ENCODE assay signal across 1 cellular context in the genomic region with DNA sequence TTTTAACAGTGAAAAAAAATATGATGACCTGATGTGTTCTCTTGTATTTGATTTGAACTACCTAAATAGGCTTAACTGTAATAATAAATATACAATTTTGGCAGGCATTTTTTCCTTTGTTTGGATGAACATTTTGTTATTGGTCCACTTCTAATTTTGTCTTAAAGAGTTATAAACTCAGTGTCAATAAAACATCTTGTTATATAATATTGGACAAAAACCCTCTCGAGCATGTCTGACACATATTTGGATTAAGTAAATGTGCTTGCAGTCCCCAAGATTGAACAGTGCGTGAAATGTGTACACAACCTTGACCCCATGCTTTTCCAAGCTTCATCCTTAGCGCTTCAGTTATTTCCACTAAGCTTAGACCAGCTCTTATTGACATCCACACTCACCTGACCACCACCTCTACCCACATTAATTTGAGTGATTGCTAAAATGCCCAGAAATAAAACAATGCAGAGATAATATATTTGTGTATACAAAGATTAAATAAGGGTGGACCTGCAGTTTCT.
A peak's percentile ranks its signal among the peaks of the same experiment; 100 is the strongest.
TF ChIP-seq lines count a peak whose summit lies in the region.

No MANE protein-coding gene starts in this region.

TF ChIP-seq in HepG2, 621 proteins besides CTCF, POLR2A, EP300 and RAD21 (continued from another document and continues in another):
- TF ChIP-seq ZNF18 (CRISPR knock-in tag; IDR thresholded peaks at IDR 0.05; ENCODE audit: insufficient replicate concordance) (no peak), ZNF605 (CRISPR knock-in tag; IDR thresholded peaks at IDR 0.05) (no peak), SRSF4 (IDR thresholded peaks at IDR 0.05; ENCODE audit: low read depth, low read length, poor library complexity, severe bottlenecking) (no peak), BCL6 (CRISPR knock-in tag; IDR thresholded peaks at IDR 0.05) (peak; percentile 81), ZNF558 (CRISPR knock-in tag; IDR thresholded peaks at IDR 0.05; ENCODE audit: borderline replicate concordance) (no peak), E2F1 (CRISPR knock-in tag; IDR thresholded peaks at IDR 0.05) (no peak), FOXO1 (CRISPR knock-in tag; IDR thresholded peaks at IDR 0.05) (peak; percentile 49; the same call in 1 of the 2 replicates), ZNF557 (CRISPR knock-in tag; IDR thresholded peaks at IDR 0.05) (no peak), IRF2 (CRISPR knock-in tag; IDR thresholded peaks at IDR 0.05) (0 out of 2 replicates have a peak, but pooled peaks have one; percentile 40), ADNP (CRISPR knock-in tag; IDR thresholded peaks at IDR 0.05) (no peak), SP2 (CRISPR knock-in tag; IDR thresholded peaks at IDR 0.05) (no peak), NR2C2 (CRISPR knock-in tag; IDR thresholded peaks at IDR 0.05; ENCODE audit: borderline replicate concordance) (peak; percentile 26; the same call in 1 of the 2 replicates), CHD2 (IDR thresholded peaks at IDR 0.05; ENCODE audit: low read depth, low read length) (no peak), YEATS4 (CRISPR knock-in tag; IDR thresholded peaks at IDR 0.05; ENCODE audit: borderline replicate concordance) (no peak), ZSCAN12 (CRISPR knock-in tag; IDR thresholded peaks at IDR 0.05) (no peak), LCORL (IDR thresholded peaks at IDR 0.05) (no peak), LCORL (CRISPR knock-in tag; IDR thresholded peaks at IDR 0.05) (no peak), ZFYVE20 (CRISPR knock-in tag; IDR thresholded peaks at IDR 0.05; ENCODE audit: borderline replicate concordance, low read depth) (no peak), ZNF34 (CRISPR knock-in tag; IDR thresholded peaks at IDR 0.05; ENCODE audit: borderline replicate concordance) (no peak), ZNF343 (CRISPR knock-in tag; IDR thresholded peaks at IDR 0.05) (no peak), FOXA3 (CRISPR knock-in tag; IDR thresholded peaks at IDR 0.05) (peak; percentile 88), ZBTB21 (CRISPR knock-in tag; IDR thresholded peaks at IDR 0.05) (no peak), ZNF83 (CRISPR knock-in tag; IDR thresholded peaks at IDR 0.05; ENCODE audit: borderline replicate concordance) (no peak), ZNF639 (CRISPR knock-in tag; conservative IDR thresholded peaks at IDR 0.05) (no peak), ZNF749 (CRISPR knock-in tag; IDR thresholded peaks at IDR 0.05; ENCODE audit: borderline replicate concordance) (no peak), ZBTB20 (CRISPR knock-in tag; IDR thresholded peaks at IDR 0.05; ENCODE audit: borderline replicate concordance, low read depth) (no peak), FOXK1 (CRISPR knock-in tag; IDR thresholded peaks at IDR 0.05; ENCODE audit: borderline replicate concordance, low read depth) (peak; percentile 46; the same call in 1 of the 2 replicates), ZNF232 (CRISPR knock-in tag; IDR thresholded peaks at IDR 0.05; ENCODE audit: borderline replicate concordance) (no peak), CREB3 (CRISPR knock-in tag; IDR thresholded peaks at IDR 0.05) (no peak), SNAPC4 (CRISPR knock-in tag; IDR thresholded peaks at IDR 0.05) (no peak), ZSCAN29 (CRISPR knock-in tag; conservative IDR thresholded peaks at IDR 0.05) (no peak), SRY (CRISPR knock-in tag; IDR thresholded peaks at IDR 0.05) (no peak), MEF2D (CRISPR knock-in tag; IDR thresholded peaks at IDR 0.05) (no peak), IRF1 (CRISPR knock-in tag; IDR thresholded peaks at IDR 0.05; ENCODE audit: low read depth) (no peak), ZMAT3 (CRISPR knock-in tag; conservative IDR thresholded peaks at IDR 0.05) (no peak), ZBTB37 (CRISPR knock-in tag; IDR thresholded peaks at IDR 0.05) (no peak), PITX1 (CRISPR knock-in tag; IDR thresholded peaks at IDR 0.05) (0 out of 2 replicates have a peak, but pooled peaks have one; percentile 26), ATF4 (CRISPR knock-in tag; IDR thresholded peaks at IDR 0.05) (no peak)
- TF ChIP-seq, protein P1, sequence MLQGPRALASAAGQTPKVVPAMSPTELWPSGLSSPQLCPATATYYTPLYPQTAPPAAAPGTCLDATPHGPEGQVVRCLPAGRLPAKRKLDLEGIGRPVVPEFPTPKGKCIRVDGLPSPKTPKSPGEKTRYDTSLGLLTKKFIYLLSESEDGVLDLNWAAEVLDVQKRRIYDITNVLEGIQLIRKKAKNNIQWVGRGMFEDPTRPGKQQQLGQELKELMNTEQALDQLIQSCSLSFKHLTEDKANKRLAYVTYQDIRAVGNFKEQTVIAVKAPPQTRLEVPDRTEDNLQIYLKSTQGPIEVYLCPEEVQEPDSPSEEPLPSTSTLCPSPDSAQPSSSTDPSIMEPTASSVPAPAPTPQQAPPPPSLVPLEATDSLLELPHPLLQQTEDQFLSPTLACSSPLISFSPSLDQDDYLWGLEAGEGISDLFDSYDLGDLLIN (CRISPR knock-in tag; IDR thresholded peaks at IDR 0.05; ENCODE audit: borderline replicate concordance) = no peak
- TF ChIP-seq, protein P2, sequence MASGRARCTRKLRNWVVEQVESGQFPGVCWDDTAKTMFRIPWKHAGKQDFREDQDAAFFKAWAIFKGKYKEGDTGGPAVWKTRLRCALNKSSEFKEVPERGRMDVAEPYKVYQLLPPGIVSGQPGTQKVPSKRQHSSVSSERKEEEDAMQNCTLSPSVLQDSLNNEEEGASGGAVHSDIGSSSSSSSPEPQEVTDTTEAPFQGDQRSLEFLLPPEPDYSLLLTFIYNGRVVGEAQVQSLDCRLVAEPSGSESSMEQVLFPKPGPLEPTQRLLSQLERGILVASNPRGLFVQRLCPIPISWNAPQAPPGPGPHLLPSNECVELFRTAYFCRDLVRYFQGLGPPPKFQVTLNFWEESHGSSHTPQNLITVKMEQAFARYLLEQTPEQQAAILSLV (CRISPR knock-in tag; IDR thresholded peaks at IDR 0.05; ENCODE audit: borderline replicate concordance) = no peak
- TF ChIP-seq, protein P3, sequence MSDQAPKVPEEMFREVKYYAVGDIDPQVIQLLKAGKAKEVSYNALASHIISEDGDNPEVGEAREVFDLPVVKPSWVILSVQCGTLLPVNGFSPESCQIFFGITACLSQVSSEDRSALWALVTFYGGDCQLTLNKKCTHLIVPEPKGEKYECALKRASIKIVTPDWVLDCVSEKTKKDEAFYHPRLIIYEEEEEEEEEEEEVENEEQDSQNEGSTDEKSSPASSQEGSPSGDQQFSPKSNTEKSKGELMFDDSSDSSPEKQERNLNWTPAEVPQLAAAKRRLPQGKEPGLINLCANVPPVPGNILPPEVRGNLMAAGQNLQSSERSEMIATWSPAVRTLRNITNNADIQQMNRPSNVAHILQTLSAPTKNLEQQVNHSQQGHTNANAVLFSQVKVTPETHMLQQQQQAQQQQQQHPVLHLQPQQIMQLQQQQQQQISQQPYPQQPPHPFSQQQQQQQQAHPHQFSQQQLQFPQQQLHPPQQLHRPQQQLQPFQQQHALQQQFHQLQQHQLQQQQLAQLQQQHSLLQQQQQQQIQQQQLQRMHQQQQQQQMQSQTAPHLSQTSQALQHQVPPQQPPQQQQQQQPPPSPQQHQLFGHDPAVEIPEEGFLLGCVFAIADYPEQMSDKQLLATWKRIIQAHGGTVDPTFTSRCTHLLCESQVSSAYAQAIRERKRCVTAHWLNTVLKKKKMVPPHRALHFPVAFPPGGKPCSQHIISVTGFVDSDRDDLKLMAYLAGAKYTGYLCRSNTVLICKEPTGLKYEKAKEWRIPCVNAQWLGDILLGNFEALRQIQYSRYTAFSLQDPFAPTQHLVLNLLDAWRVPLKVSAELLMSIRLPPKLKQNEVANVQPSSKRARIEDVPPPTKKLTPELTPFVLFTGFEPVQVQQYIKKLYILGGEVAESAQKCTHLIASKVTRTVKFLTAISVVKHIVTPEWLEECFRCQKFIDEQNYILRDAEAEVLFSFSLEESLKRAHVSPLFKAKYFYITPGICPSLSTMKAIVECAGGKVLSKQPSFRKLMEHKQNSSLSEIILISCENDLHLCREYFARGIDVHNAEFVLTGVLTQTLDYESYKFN (CRISPR knock-in tag; conservative IDR thresholded peaks at IDR 0.05) = peak; percentile 50
